ENCODE assay signal across 13 cellular contexts in the genomic region with DNA sequence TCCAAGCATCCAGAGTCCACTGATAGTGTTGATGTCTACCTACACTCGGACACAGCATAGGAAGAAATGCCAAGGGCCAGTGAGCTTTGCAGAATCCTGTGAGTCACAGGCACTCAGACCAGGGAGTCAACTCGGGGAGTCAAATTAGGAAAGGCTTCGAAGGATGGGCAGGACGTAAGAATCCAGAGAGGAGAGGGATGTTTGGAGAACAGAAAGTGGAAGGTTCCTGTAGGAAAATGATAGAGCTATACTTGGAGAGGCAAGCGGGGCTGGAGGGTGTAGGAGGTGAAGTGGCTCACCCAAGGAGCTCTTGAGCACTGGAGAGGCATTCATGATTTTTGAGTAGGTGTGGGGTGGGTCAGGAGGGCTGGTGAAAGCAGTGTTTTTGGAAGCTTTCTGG. TPM values are rescaled to one million over a fixed set of nuclear protein-coding genes. Genes with fewer than 3 reads are reported as not detected.
DNase-seq lines count a peak whose midpoint lies in the region; ATAC-seq, FAIRE-seq and TF ChIP-seq lines count a peak whose summit lies in the region.
"Had no signal": no experiment of that assay in that cellular context is flagged by ENCODE, and none has a peak within 500 bp of the region (broad histone marks: within the 10 kb centered on the region; RNA-seq: fewer than 3 reads in every experiment).

No MANE protein-coding gene starts in this region.

- no peaks in the 10 kb centered on the region for H3K9me3 ChIP-seq in A549
- no peaks in the 10 kb centered on the region for H3K9me3 ChIP-seq in IMR-90 (ENCODE audit: control insufficient read depth, insufficient read depth, low read length)
- no peaks in the 10 kb centered on the region for H3K9me3 ChIP-seq in duodenal mucosa (ENCODE audit: control insufficient read depth in 1 of 2, low read length in 2 of 2)
- H3K9me3 ChIP-seq in muscle layer of duodenum (ENCODE audit: control insufficient read depth in 1 of 2, low read length in 2 of 2), result no peaks in the 10 kb centered on the region

- CTCF ChIA-PET in A549 (lab: Yijun Ruan, JAX) (interaction anchor here (0.9 to 2.7 kb wide), 7 partner anchors 12 to 42 kb away, joined by 3 to 18 read pairs (median 6); a partner anchor contains a TSS), IMR-90 (lab: Yijun Ruan, JAX) (interaction anchor here (0.7 kb wide), 1 partner anchor 18 kb away, joined by 3 read pairs; no protein-coding TSS in a partner anchor)

- H4K8ac ChIP-seq in IMR-90 (ENCODE audit: low read depth in 2 of 2, low read length in 2 of 2), result no peak overlapping the region; a peak in 1 of 4 replicates

- H3K4me3 ChIP-seq in A549 (no peak overlapping the region), IMR-90 (ENCODE audit: insufficient read depth, low read depth, low read length) (peak overlapping the region; percentile 68), duodenal mucosa (ENCODE audit: low read depth in 1 of 2, low read length in 2 of 2) (peak overlapping the region; percentile 19 to 92), muscle layer of duodenum (ENCODE audit: low read depth in 1 of 2, low read length in 2 of 2) (peak overlapping the region; percentile 78 to 88)

- peak overlapping the region; percentile 33 for H2BK5ac ChIP-seq in IMR-90 (ENCODE audit: low read depth, low read length, poor library complexity, severe bottlenecking)

- TF ChIP-seq RAD21 in A549 (conservative IDR thresholded peaks at IDR 0.05 in 1 of 2, IDR thresholded peaks at IDR 0.05 in 1 of 2), result no peak
- no peak for TF ChIP-seq RAD21 in IMR-90 (IDR thresholded peaks at IDR 0.05; ENCODE audit: low read length)

- POLR2A ChIA-PET in A549 (lab: Yijun Ruan, JAX), result no interaction called here
- POLR2A ChIA-PET in IMR-90 (lab: Charles Lee; ENCODE audit: unreplicated experiment), result interaction anchor here (1.2 kb wide), 2 partner anchors 9 to 13 kb away, joined by 4 to 5 read pairs; no protein-coding TSS in a partner anchor

- H4K5ac ChIP-seq in IMR-90 (ENCODE audit: low read depth, low read length), result no peak overlapping the region

- BruUV-seq in IMR-90 (replicated peaks; lab: Mats Ljungman, UMichigan), result no TSS peak

- intact Hi-C loops in IMR-90 (cut with micrococcal nuclease), result loop anchor here (5.0 kb wide), 2 partner anchors 142 to 822 kb away; no protein-coding TSS in a partner anchor

- dilution Hi-C loops in IMR-90 (cut with HindIII; ENCODE audit: low sequenced_read_pairs, unreplicated experiment), result no loop called here

- no peak overlapping the region for H2AFZ ChIP-seq in IMR-90 (replicated peaks; ENCODE audit: low read length, poor library complexity)

- peak overlapping the region; percentile 80 for H3K14ac ChIP-seq in IMR-90 (replicated peaks; ENCODE audit: low read depth, low read length)

- TF ChIP-seq CTCF in A549 (IDR thresholded peaks at IDR 0.05), result no peak
- TF ChIP-seq CTCF in IMR-90 (conservative IDR thresholded peaks at IDR 0.05; ENCODE audit: low read depth, low read length), result no peak

- H3K27ac ChIP-seq in A549 (no peak overlapping the region), IMR-90 (ENCODE audit: insufficient read depth, low read length) (peak overlapping the region; percentile 52), duodenal mucosa (ENCODE audit: low read depth, low read length) (no peak overlapping the region), muscle layer of duodenum (ENCODE audit: low read length) (peak overlapping the region; percentile 92)
- H3K27ac ChIP-seq: WERI-Rb-1 had no signal

- no peak overlapping the region for H2AK5ac ChIP-seq in IMR-90 (ENCODE audit: low read depth, low read length)

- TF ChIP-seq POLR2A in A549 (IDR thresholded peaks at IDR 0.05; ENCODE audit: low read length) (no peak), IMR-90 (IDR thresholded peaks at IDR 0.05; ENCODE audit: low read depth, low read length) (no peak)

- in situ Hi-C loops in IMR-90 (cut with MboI; ENCODE audit: low sequenced_read_pairs), result no loop called here

- FAIRE-seq in A549 (lab: Jason Lieb, UNC), result no peak
- FAIRE-seq: GM12892 had no signal

- H3K4me2 ChIP-seq in A549 (peak overlapping the region; percentile 83), IMR-90 (ENCODE audit: low read depth, low read length) (peak overlapping the region; percentile 93)

- H3K36me3 ChIP-seq in IMR-90 (ENCODE audit: control insufficient read depth, insufficient read depth, low read length) (peaks cover 65% of the 10 kb centered on the region), duodenal mucosa (ENCODE audit: control insufficient read depth in 1 of 2, insufficient read depth in 2 of 2, low read length in 2 of 2) (peaks cover 10 to 17% of the 10 kb centered on the region in 2 donors), muscle layer of duodenum (ENCODE audit: control insufficient read depth in 1 of 2, insufficient read depth in 2 of 2, low read length in 2 of 2) (peaks cover 23 to 30% of the 10 kb centered on the region in 2 donors)

- peaks cover 74% of the 10 kb centered on the region for H4K20me1 ChIP-seq in IMR-90 (ENCODE audit: insufficient read depth, low read length)

- peaks cover 46% of the 10 kb centered on the region for H3K4me1 ChIP-seq in A549
- H3K4me1 ChIP-seq in IMR-90 (ENCODE audit: control insufficient read depth, insufficient read depth, low read length), result peaks cover 37% of the 10 kb centered on the region
- peaks cover 57 to 64% of the 10 kb centered on the region in 2 donors for H3K4me1 ChIP-seq in duodenal mucosa (ENCODE audit: control insufficient read depth in 1 of 2, insufficient read depth in 2 of 2, low read length in 2 of 2)
- H3K4me1 ChIP-seq in muscle layer of duodenum (ENCODE audit: control insufficient read depth in 1 of 2, insufficient read depth in 2 of 2, low read length in 2 of 2), result peaks cover 34 to 62% of the 10 kb centered on the region in 2 donors

- H3K4ac ChIP-seq in IMR-90 (ENCODE audit: low read depth, low read length), result peak overlapping the region; percentile 28; the same call in 1 of the 2 replicates

- peaks cover 19 to 64% of the 10 kb centered on the region in 2 experiments for H3K79me1 ChIP-seq in IMR-90 (ENCODE audit: low read depth in 1 of 2, low read length in 2 of 2)

- H2BK15ac ChIP-seq in IMR-90 (ENCODE audit: low read depth, low read length), result no peak overlapping the region

- ATAC-seq in A549, result no peak
- no peak for ATAC-seq in IMR-90 (ENCODE audit: low read depth)

- no peak overlapping the region for H4K91ac ChIP-seq in IMR-90 (ENCODE audit: insufficient read depth, low read depth, low read length)

- H3K9ac ChIP-seq in IMR-90 (ENCODE audit: low read depth, low read length) (peak overlapping the region; percentile 97), duodenal mucosa (ENCODE audit: low read depth in 1 of 2, low read length in 2 of 2) (peak overlapping the region in 1 of 2 donors; percentile 4)

- no peak for TF ChIP-seq EP300 in A549 (IDR thresholded peaks at IDR 0.05)

- WGBS in A549 (ENCODE audit: missing lambda C conversion rate), result 89% methylated on average over 5 of the region's 5 CpGs
- 49% methylated on average over 4 of the region's 5 CpGs; no CpG with 5 or more reads in 1 of the 2 experiments for WGBS in IMR-90 (ENCODE audit: extremely low coverage in 2 of 2, insufficient read length in 1 of 2), 2 experiments

- H2AK9ac ChIP-seq in IMR-90 (replicated peaks; ENCODE audit: low read depth, low read length, poor library complexity), result peak overlapping the region; percentile 50

- no peak overlapping the region for H3K18ac ChIP-seq in IMR-90 (ENCODE audit: low read depth, low read length)

- H2BK120ac ChIP-seq in IMR-90 (ENCODE audit: low read depth, low read length), result no peak overlapping the region

- H3K56ac ChIP-seq in IMR-90 (ENCODE audit: extremely low read depth, insufficient read depth, low read length), result no peak overlapping the region

- H3K9me1 ChIP-seq in IMR-90 (ENCODE audit: insufficient read depth, low read length), result peaks cover 28% of the 10 kb centered on the region

- H3K23ac ChIP-seq in IMR-90 (ENCODE audit: low read depth, low read length), result peak overlapping the region; percentile 97

- H2BK20ac ChIP-seq in IMR-90 (ENCODE audit: low read depth, low read length), result no peak overlapping the region

- H3K27me3 ChIP-seq in IMR-90 (ENCODE audit: control insufficient read depth, insufficient read depth, low read length) (no peaks in the 10 kb centered on the region), duodenal mucosa (ENCODE audit: control insufficient read depth in 1 of 2, insufficient read depth in 2 of 2, low read length in 2 of 2) (no peaks in the 10 kb centered on the region), muscle layer of duodenum (ENCODE audit: low read depth, low read length) (no peaks in the 10 kb centered on the region)

- DNase-seq in A549 (ENCODE audit: low read depth in 1 of 2, low spot score in 1 of 2), result no peak
- peak; percentile 59 for DNase-seq in IMR-90
- no peak for DNase-seq in DMS 273 treated with DMSO at 0.1 percent for 48 hours (lab: John Stamatoyannopoulos, UW)
- no peak for DNase-seq in activated CD4-positive, alpha-beta T cell treated with anti-CD3 and anti-CD28 coated beads, Interleukin-2, amount 50 U/mL, for 1 hour
- DNase-seq in NCI-H2029 (lab: John Stamatoyannopoulos, UW), result no peak
- no peak for DNase-seq in NCI-H2171 treated with DMSO at 0.1 percent for 48 hours (lab: John Stamatoyannopoulos, UW)
- DNase-seq: activated naive CD4-positive, alpha-beta T cell treated with anti-CD3 and anti-CD28 coated beads, Interleukin-2, amount 50 U/mL, for 16 hours; NK-92 treated with Interleukin-12 subunit alpha and Interleukin-12 subunit beta, amount 100 ng/mL, for 24 hours; WERI-Rb-1 had no signal

RNA-seq across cellular contexts. Expression of a gene that starts 3.0 kb away (rescaled TPM):
- polyA plus RNA-seq in A549 (2011; rRNA removed) (13.3 and 24.5 TPM in 2 replicates), A549 (2017; fragmentation: RNase III; extraction: RNeasy Plus Mini Kit Qiagen cat#74134 plus additional on column Dnase treatment) (109 to 124 TPM (median 119 TPM) in 3 replicates), IMR-90 (2012; rRNA removed) (291 and 334 TPM in 2 replicates)
- polyA plus RNA-seq in A549 (2012; cell fraction: cytosol; rRNA removed), result 89.4 and 115 TPM in 2 replicates
- polyA plus RNA-seq in A549 (2012; cell fraction: nucleus; rRNA removed), result 182 and 185 TPM in 2 replicates
- polyA minus RNA-seq in A549 (2011; rRNA and poly(A)+ RNA removed), result 37.2 and 58.9 TPM in 2 replicates
- total RNA-seq in IMR-90 (2012; rRNA removed), result 22.6 and 25.0 TPM in 2 replicates
- polyA plus RNA-seq in IMR-90 (2012; cell fraction: cytosol; rRNA removed), result 247 and 450 TPM in 2 replicates
- 390 and 724 TPM in 2 replicates for polyA plus RNA-seq in IMR-90 (2012; cell fraction: nucleus; rRNA removed; ENCODE audit: low replicate concordance)

RNA-seq across cellular contexts. Expression of a gene that starts 21.6 kb away (rescaled TPM):
- 0.52 and 0.78 TPM in 2 replicates for polyA plus RNA-seq in A549 (2011; rRNA removed)
- 0.15 and 0.18 TPM in 2 replicates for polyA plus RNA-seq in A549 (2012; cell fraction: cytosol; rRNA removed)
- polyA plus RNA-seq in A549 (2012; cell fraction: nucleus; rRNA removed), result 0.19 and 0.50 TPM in 2 replicates
- 0.16 to 0.32 TPM (median 0.19 TPM) in 3 replicates for polyA plus RNA-seq in A549 (2017; fragmentation: RNase III; extraction: RNeasy Plus Mini Kit Qiagen cat#74134 plus additional on column Dnase treatment)
- polyA minus RNA-seq in A549 (2011; rRNA and poly(A)+ RNA removed), result 0.83 and 1.3 TPM in 2 replicates
- total RNA-seq in IMR-90 (2012; rRNA removed), result 2.5 and 3.4 TPM in 2 replicates
- polyA plus RNA-seq in IMR-90 (2012; rRNA removed), result 3.7 and 4.3 TPM in 2 replicates
- 2.4 and 3.9 TPM in 2 replicates for polyA plus RNA-seq in IMR-90 (2012; cell fraction: cytosol; rRNA removed)
- 4.2 and 4.6 TPM in 2 replicates for polyA plus RNA-seq in IMR-90 (2012; cell fraction: nucleus; rRNA removed; ENCODE audit: low replicate concordance)

RNA-seq across cellular contexts. Expression of a gene that starts 24.5 kb away (rescaled TPM):
- polyA plus RNA-seq in A549 (2011; rRNA removed) (not detected in 2 replicates), A549 (2017; fragmentation: RNase III; extraction: RNeasy Plus Mini Kit Qiagen cat#74134 plus additional on column Dnase treatment) (not detected in 3 replicates), IMR-90 (2012; rRNA removed) (0.10 TPM in 1 of 2 replicates, not detected in the other)
- not detected in 2 replicates for polyA plus RNA-seq in A549 (2012; cell fraction: cytosol; rRNA removed)
- not detected in 2 replicates for polyA plus RNA-seq in A549 (2012; cell fraction: nucleus; rRNA removed)
- not detected in 2 replicates for polyA minus RNA-seq in A549 (2011; rRNA and poly(A)+ RNA removed)
- not detected in 2 replicates for total RNA-seq in IMR-90 (2012; rRNA removed)
- polyA plus RNA-seq in IMR-90 (2012; cell fraction: cytosol; rRNA removed), result 0.04 TPM in 1 of 2 replicates, not detected in the other
- 0.04 and 0.11 TPM in 2 replicates for polyA plus RNA-seq in IMR-90 (2012; cell fraction: nucleus; rRNA removed; ENCODE audit: low replicate concordance)
- total RNA-seq: glomerular endothelial cell had no signal

RNA-seq across cellular contexts. Expression of a gene that starts 59.1 kb away (rescaled TPM):
- not detected in 2 replicates for polyA plus RNA-seq in A549 (2011; rRNA removed)
- not detected in 2 replicates for polyA plus RNA-seq in A549 (2012; cell fraction: cytosol; rRNA removed)
- not detected in 2 replicates for polyA plus RNA-seq in A549 (2012; cell fraction: nucleus; rRNA removed)
- not detected in 3 replicates for polyA plus RNA-seq in A549 (2017; fragmentation: RNase III; extraction: RNeasy Plus Mini Kit Qiagen cat#74134 plus additional on column Dnase treatment)
- not detected in 2 replicates for polyA minus RNA-seq in A549 (2011; rRNA and poly(A)+ RNA removed)
- total RNA-seq in IMR-90 (2012; rRNA removed), result not detected in 2 replicates
- not detected in 2 replicates for polyA plus RNA-seq in IMR-90 (2012; rRNA removed)
- polyA plus RNA-seq in IMR-90 (2012; cell fraction: cytosol; rRNA removed), result not detected in 2 replicates
- not detected in 2 replicates for polyA plus RNA-seq in IMR-90 (2012; cell fraction: nucleus; rRNA removed; ENCODE audit: low replicate concordance)
- total RNA-seq: glomerular endothelial cell had no signal

Comparison
In these comparisons a context has a peak if more than half of its experiments do, and no peak if none do; other contexts are left out.
1. H3K27ac ChIP-seq: peak in IMR-90 (single experiment) and muscle layer of duodenum (single experiment); none in A549 (0 of 2) and duodenal mucosa (single experiment).